13 cellular contexts compared by ENCODE assay signal in genomic region chr1:152878042-152878441, GRCh38. TPM values are rescaled to one million over a fixed set of nuclear protein-coding genes. Genes with fewer than 3 reads are reported as not detected.
DNase-seq lines count a peak whose midpoint lies in the region; ATAC-seq, FAIRE-seq and TF ChIP-seq lines count a peak whose summit lies in the region.
"Had no signal": no experiment of that assay in that cellular context is flagged by ENCODE, and none has a peak within 500 bp of the region (broad histone marks: within the 10 kb centered on the region; RNA-seq: fewer than 3 reads in every experiment).

Gene SMCP, plus strand, starts transcription at chr1:152878322. Its CDS starts 6,101 bp downstream, at chr1:152884423.

- no peaks in the 10 kb centered on the region for H3K9me3 ChIP-seq in BE2C

- intact Hi-C loops in left cardiac atrium (cut with DNase I) = loop anchor here in 1 of 2 donors (10.0 kb wide), 1 partner anchor 347 kb away; no protein-coding TSS in a partner anchor

- no peaks in the 10 kb centered on the region for H3K4me1 Mint-ChIP-seq in glutamatergic neuron (ENCODE audit: low read depth, unreplicated experiment)
- H3K4me1 Mint-ChIP-seq in activated CD8-positive, alpha-beta memory T cell treated with anti-CD3 and anti-CD28 coated beads, Interleukin-2, amount 10 ng/mL, durations not matched to agents 7 days and 5 days = no peaks in the 10 kb centered on the region

- no peak within 1 kb of the TSS for H3K27ac Mint-ChIP-seq in glutamatergic neuron (ENCODE audit: unreplicated experiment)
- no peak within 1 kb of the TSS for H3K27ac Mint-ChIP-seq in activated CD8-positive, alpha-beta memory T cell treated with anti-CD3 and anti-CD28 coated beads, Interleukin-2, amount 10 ng/mL, durations not matched to agents 7 days and 5 days
- H3K27ac Mint-ChIP-seq: activated naive CD4-positive, alpha-beta T cell treated with anti-CD3 and anti-CD28 coated beads, Interleukin-2, amount 50 U/mL, for 72 hours; naive thymus-derived CD8-positive, alpha-beta T cell; T-helper 2 cell treated with Interferon-gamma antibody and Interleukin-4, amounts not matched to agents 5 μg/mL and 100 μg/mL, for 36 hours had no signal

- TF ChIP-seq CTCF in BE2C (IDR thresholded peaks at IDR 0.05; ENCODE audit: low read depth, low read length) (peak; percentile 36), GM12864 (IDR thresholded peaks at IDR 0.05; ENCODE audit: low read depth, low read length, missing control alignments) (peak; percentile 58), glutamatergic neuron (IDR thresholded peaks at IDR 0.05; ENCODE audit: partially characterized antibody, unreplicated experiment) (peak; percentile 22)

- peaks cover 7% of the 10 kb centered on the region for H3K27me3 Mint-ChIP-seq in glutamatergic neuron (ENCODE audit: unreplicated experiment)
- peaks cover 12% of the 10 kb centered on the region for H3K27me3 Mint-ChIP-seq in activated CD8-positive, alpha-beta memory T cell treated with anti-CD3 and anti-CD28 coated beads, Interleukin-2, amount 10 ng/mL, durations not matched to agents 7 days and 5 days

- DNase-seq in BE2C (peak; percentile 37), GM12864 (ENCODE audit: low read depth) (no peak), OCI-M1 (lab: John Stamatoyannopoulos, UW) (peak; percentile 64), glutamatergic neuron (peak; percentile 43), left cardiac atrium (no peak), GM12892 (ENCODE audit: insufficient read length) (no peak)
- no peak for DNase-seq in activated CD8-positive, alpha-beta memory T cell treated with anti-CD3 and anti-CD28 coated beads, Interleukin-2, amount 10 ng/mL, durations not matched to agents 7 days and 5 days
- DNase-seq: naive thymus-derived CD8-positive, alpha-beta T cell had no signal

- no peak within 1 kb of the TSS for H3K4me3 Mint-ChIP-seq in glutamatergic neuron (ENCODE audit: unreplicated experiment)
- no peak within 1 kb of the TSS for H3K4me3 Mint-ChIP-seq in activated CD8-positive, alpha-beta memory T cell treated with anti-CD3 and anti-CD28 coated beads, Interleukin-2, amount 10 ng/mL, durations not matched to agents 7 days and 5 days
- H3K4me3 Mint-ChIP-seq: T-helper 2 cell treated with Interferon-gamma antibody and Interleukin-4, amounts not matched to agents 5 μg/mL and 100 μg/mL, for 36 hours had no signal

- H3K4me1 ChIP-seq in BE2C = no peaks in the 10 kb centered on the region

- peaks cover 5% of the 10 kb centered on the region for H3K36me3 Mint-ChIP-seq in glutamatergic neuron (ENCODE audit: unreplicated experiment)
- H3K36me3 Mint-ChIP-seq in activated CD8-positive, alpha-beta memory T cell treated with anti-CD3 and anti-CD28 coated beads, Interleukin-2, amount 10 ng/mL, durations not matched to agents 7 days and 5 days = no peaks in the 10 kb centered on the region
- H3K36me3 Mint-ChIP-seq: activated naive CD4-positive, alpha-beta T cell treated with anti-CD3 and anti-CD28 coated beads, Interleukin-2, amount 50 U/mL, for 72 hours; naive thymus-derived CD8-positive, alpha-beta T cell had no signal

- H3K27me3 ChIP-seq in BE2C = no peaks in the 10 kb centered on the region

- no peak for FAIRE-seq in GM12892 (lab: Jason Lieb, UNC)

- no peak within 1 kb of the TSS for H3K4me3 ChIP-seq in BE2C (ENCODE audit: low read depth, low read length)
- no peak within 1 kb of the TSS for H3K4me3 ChIP-seq in GM12864 (ENCODE audit: low read depth, low read length)

- CTCF ChIA-PET in activated CD8-positive, alpha-beta memory T cell treated with anti-CD3 and anti-CD28 coated beads, Interleukin-2, amount 10 ng/mL, durations not matched to agents 7 days and 5 days (lab: Charles Lee) = no interaction called here

- TF ChIP-seq POLR2A in GM12892 (IDR thresholded peaks at IDR 0.05; ENCODE audit: low read depth, low read length) = no peak

- ATAC-seq in left cardiac atrium = no peak
- ATAC-seq in GM21515 (IDR thresholded peaks at IDR 0.05; ENCODE audit: unreplicated experiment) = no peak
- no peak for ATAC-seq in activated CD8-positive, alpha-beta memory T cell treated with anti-CD3 and anti-CD28 coated beads, Interleukin-2, amount 10 ng/mL, durations not matched to agents 7 days and 5 days
- ATAC-seq: activated naive CD4-positive, alpha-beta T cell treated with anti-CD3 and anti-CD28 coated beads, Interleukin-2, amount 50 U/mL, for 72 hours; naive thymus-derived CD8-positive, alpha-beta T cell had no signal

- H3K36me3 ChIP-seq in BE2C = no peaks in the 10 kb centered on the region

- H3K9me3 Mint-ChIP-seq in glutamatergic neuron (ENCODE audit: unreplicated experiment) = peaks cover 2% of the 10 kb centered on the region
- no peaks in the 10 kb centered on the region for H3K9me3 Mint-ChIP-seq in activated CD8-positive, alpha-beta memory T cell treated with anti-CD3 and anti-CD28 coated beads, Interleukin-2, amount 10 ng/mL, durations not matched to agents 7 days and 5 days (ENCODE audit: low read depth)
- H3K9me3 Mint-ChIP-seq: activated naive CD4-positive, alpha-beta T cell treated with anti-CD3 and anti-CD28 coated beads, Interleukin-2, amount 50 U/mL, for 72 hours; T-helper 2 cell treated with Interferon-gamma antibody and Interleukin-4, amounts not matched to agents 5 μg/mL and 100 μg/mL, for 36 hours had no signal

RNA-seq across cellular contexts. Expression of gene SMCP, which starts in this region (rescaled TPM):
- not detected for polyA plus RNA-seq in BE2C (2012; ENCODE audit: insufficient read depth, insufficient read length, low read depth)
- not detected for total RNA-seq in glutamatergic neuron (ENCODE audit: unreplicated experiment)
- not detected for total RNA-seq in left cardiac atrium
- not detected for polyA plus RNA-seq in GM12892 (2012; ENCODE audit: missing spikeins)
- not detected for total RNA-seq in activated CD8-positive, alpha-beta memory T cell treated with anti-CD3 and anti-CD28 coated beads, Interleukin-2, amount 10 ng/mL, durations not matched to agents 7 days and 5 days
- total RNA-seq: activated naive CD4-positive, alpha-beta T cell treated with anti-CD3 and anti-CD28 coated beads, Interleukin-2, amount 50 U/mL, for 72 hours; naive thymus-derived CD8-positive, alpha-beta T cell; NCI-H460; subcutaneous adipose tissue had no signal
- polyA plus RNA-seq: naive thymus-derived CD8-positive, alpha-beta T cell had no signal

Comparison
In these comparisons a context has a peak if more than half of its experiments do, and no peak if none do; other contexts are left out.
1. Peak in DNase-seq in glutamatergic neuron; RNA of the gene not detected or under 1 TPM.
2. DNase-seq: peak in BE2C (single experiment) and OCI-M1 (single experiment); none in GM12864 (single experiment), left cardiac atrium (single experiment), GM12892 (single experiment) and activated CD8-positive, alpha-beta memory T cell treated with anti-CD3 and anti-CD28 coated beads, Interleukin-2, amount 10 ng/mL, durations not matched to agents 7 days and 5 days (single experiment).
3. Peak in every context shown above with its lines, with median percentiles within 50 percentile points of each other: CTCF ChIP-seq.